8 cellular contexts compared by ENCODE assay signal in the genomic region with DNA sequence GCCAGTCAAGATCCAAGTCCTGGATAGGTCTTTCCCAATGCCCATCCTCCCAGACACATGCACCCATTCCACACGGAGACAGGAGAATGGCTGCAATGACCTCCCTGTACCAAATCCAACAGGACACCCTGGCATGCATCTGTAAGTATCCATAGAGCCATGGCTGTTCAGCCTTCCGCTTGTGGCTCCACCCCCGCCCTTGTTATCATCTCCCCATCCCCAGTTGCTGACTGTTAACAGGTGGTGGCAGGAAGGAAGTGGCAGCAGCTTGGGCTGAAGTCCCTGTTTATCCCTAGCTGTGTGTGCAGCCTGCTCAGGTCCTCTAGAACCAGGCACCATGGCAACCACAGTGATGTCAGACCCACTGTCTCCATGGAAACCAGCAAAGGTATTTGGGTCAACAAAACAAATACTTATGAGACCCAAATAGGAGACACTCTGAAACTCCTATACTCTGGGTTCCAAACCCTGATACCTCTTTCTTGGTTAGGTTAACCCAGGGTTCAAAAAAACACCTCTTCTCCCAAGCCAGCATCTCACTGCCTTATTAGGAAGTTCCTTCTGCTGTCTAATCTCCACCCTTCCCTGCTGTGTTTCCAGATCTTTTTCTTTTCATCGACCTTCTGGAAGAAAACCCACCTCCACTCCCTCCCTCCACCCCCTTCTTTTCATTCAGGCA. TPM values are rescaled to one million over a fixed set of nuclear protein-coding genes. Genes with fewer than 3 reads are reported as not detected.
A peak's percentile ranks its signal among the peaks of the same experiment; 100 is the strongest.
DNase-seq lines count a peak whose midpoint lies in the region; ATAC-seq and TF ChIP-seq lines count a peak whose summit lies in the region.

No MANE protein-coding gene starts in this region.

- H3K27ac ChIP-seq in cardiac muscle cell (peak overlapping the region; percentile 94), prostate gland (peak overlapping the region; percentile 76 to 79), uterus (peak overlapping the region; percentile 76 to 79)

- peaks cover 45% of the 10 kb centered on the region for H3K4me1 ChIP-seq in cardiac muscle cell (ENCODE audit: low read depth)
- H3K4me1 ChIP-seq in prostate gland (replicated peaks): peaks cover 16% of the 10 kb centered on the region
- peaks cover 3 to 22% of the 10 kb centered on the region in 2 donors for H3K4me1 ChIP-seq in uterus

- intact Hi-C loops in Right ventricle myocardium superior (cut with DNase I): no loop called here
- intact Hi-C loops in left cardiac atrium (cut with DNase I): no loop called here
- intact Hi-C loops in prostate gland (cut with DNase I): no loop called here
- intact Hi-C loops in uterus (cut with DNase I; ENCODE audit: low total_unique reads): no loop called here

- H3K4me3 Mint-ChIP-seq in activated naive CD4-positive, alpha-beta T cell treated with anti-CD3 and anti-CD28 coated beads, Interleukin-2, amount 50 U/mL, for 24 hours: peak overlapping the region; percentile 97

- H3K4me1 Mint-ChIP-seq in activated naive CD4-positive, alpha-beta T cell treated with anti-CD3 and anti-CD28 coated beads, Interleukin-2, amount 50 U/mL, for 24 hours: peaks cover 80% of the 10 kb centered on the region

- WGBS in prostate gland: 2% methylated on average over 4 of the region's 4 CpGs

- no peaks in the 10 kb centered on the region for H3K9me3 ChIP-seq in cardiac muscle cell (ENCODE audit: low read depth)
- no peaks in the 10 kb centered on the region for H3K9me3 ChIP-seq in prostate gland
- no peaks in the 10 kb centered on the region for H3K9me3 ChIP-seq in uterus

- H3K4me3 ChIP-seq in cardiac muscle cell (peak overlapping the region; percentile 47), prostate gland (peak overlapping the region; percentile 46), uterus (peak overlapping the region; percentile 48 to 57)

- DNase-seq in cardiac muscle cell (ENCODE audit: low read depth in 1 of 2, low spot score in 1 of 2) (peak; percentile 55 to 83), Right ventricle myocardium superior (no peak), SHP77 (lab: John Stamatoyannopoulos, UW) (peak; percentile 92), left cardiac atrium (peak; percentile 49), prostate gland (ENCODE audit: low spot score) (no peak), uterus (peak in 1 of 2 donors; percentile 68)

- H3K9me3 Mint-ChIP-seq in activated naive CD4-positive, alpha-beta T cell treated with anti-CD3 and anti-CD28 coated beads, Interleukin-2, amount 50 U/mL, for 24 hours: no peaks in the 10 kb centered on the region

- ATAC-seq in Right ventricle myocardium superior (ENCODE audit: poor library complexity) (no peak), HG03565 (IDR thresholded peaks at IDR 0.05; ENCODE audit: unreplicated experiment) (peak; percentile 39), left cardiac atrium (peak; percentile 22 to 31)

- H3K27me3 Mint-ChIP-seq in activated naive CD4-positive, alpha-beta T cell treated with anti-CD3 and anti-CD28 coated beads, Interleukin-2, amount 50 U/mL, for 24 hours: no peaks in the 10 kb centered on the region

- H3K27ac Mint-ChIP-seq in activated naive CD4-positive, alpha-beta T cell treated with anti-CD3 and anti-CD28 coated beads, Interleukin-2, amount 50 U/mL, for 24 hours: peak overlapping the region; percentile 96

- H3K36me3 Mint-ChIP-seq in activated naive CD4-positive, alpha-beta T cell treated with anti-CD3 and anti-CD28 coated beads, Interleukin-2, amount 50 U/mL, for 24 hours: peaks cover 6% of the 10 kb centered on the region

- H3K36me3 ChIP-seq in cardiac muscle cell (peaks cover 5% of the 10 kb centered on the region), prostate gland (no peaks in the 10 kb centered on the region), uterus (no peaks in the 10 kb centered on the region)

- H3K27me3 ChIP-seq in cardiac muscle cell (no peaks in the 10 kb centered on the region), prostate gland (replicated peaks; ENCODE audit: insufficient read depth) (no peaks in the 10 kb centered on the region), uterus (no peaks in the 10 kb centered on the region)

- no peak for TF ChIP-seq POLR2A in prostate gland (IDR thresholded peaks at IDR 0.05)
- TF ChIP-seq POLR2A in uterus (IDR thresholded peaks at IDR 0.05): no peak

- no peak for TF ChIP-seq CTCF in cardiac muscle cell (IDR thresholded peaks at IDR 0.05; ENCODE audit: low read depth, low read length)
- TF ChIP-seq CTCF in prostate gland (IDR thresholded peaks at IDR 0.05): no peak
- no peak for TF ChIP-seq CTCF in uterus (IDR thresholded peaks at IDR 0.05)

RNA-seq across cellular contexts. Expression of a gene that starts 0.7 kb away (rescaled TPM):
- total RNA-seq in cardiac muscle cell: 155 and 161 TPM in 2 replicates
- 93.7 and 108 TPM in 2 replicates for polyA plus RNA-seq in cardiac muscle cell
- total RNA-seq in Right ventricle myocardium superior: 49.2 TPM
- 10 to 100 TPM; 58.8 to 69.7 TPM for total RNA-seq in left cardiac atrium
- total RNA-seq in prostate gland: 100 to 1,000 TPM; 113 to 140 TPM
- 100 to 1,000 TPM in 1 of 4 donors, 10 to 100 TPM in 3; 34.4 to 151 (median 88.6) TPM for total RNA-seq in uterus

RNA-seq across cellular contexts. Expression of a gene that starts 6.4 kb away (rescaled TPM):
- total RNA-seq in cardiac muscle cell (45.6 and 48.0 TPM in 2 replicates), Right ventricle myocardium superior (13.2 TPM), left cardiac atrium (10 to 100 TPM; 15.3 to 15.8 TPM), prostate gland (10 to 100 TPM; 44.1 to 44.6 TPM), uterus (10 to 100 TPM in 3 of 4 donors, 1 to 10 TPM in 1; 10.0 to 36.4 (median 15.9) TPM)
- 45.3 and 49.2 TPM in 2 replicates for polyA plus RNA-seq in cardiac muscle cell

RNA-seq across cellular contexts. Expression of a gene that starts 15.4 kb away (rescaled TPM):
- 80.0 and 80.3 TPM in 2 replicates for total RNA-seq in cardiac muscle cell
- 66.8 and 70.7 TPM in 2 replicates for polyA plus RNA-seq in cardiac muscle cell
- total RNA-seq in Right ventricle myocardium superior: 52.7 TPM
- 100 to 1,000 TPM in 1 of 2 donors, 10 to 100 TPM in 1; 88.7 to 102 TPM for total RNA-seq in left cardiac atrium
- 10 to 100 TPM; 85.0 to 97.2 TPM for total RNA-seq in prostate gland
- 100 to 1,000 TPM in 2 of 4 donors, 10 to 100 TPM in 2; 93.5 to 149 (median 101) TPM for total RNA-seq in uterus

RNA-seq across cellular contexts. Expression of a gene that starts 18.7 kb away (rescaled TPM):
- total RNA-seq in cardiac muscle cell: 20.1 and 23.8 TPM in 2 replicates
- 94.4 and 95.4 TPM in 2 replicates for polyA plus RNA-seq in cardiac muscle cell
- 65.7 TPM for total RNA-seq in Right ventricle myocardium superior
- total RNA-seq in left cardiac atrium: 10 to 100 TPM; 55.9 to 63.7 TPM
- total RNA-seq in prostate gland: 10 to 100 TPM; 23.2 to 26.2 TPM
- total RNA-seq in uterus: 10 to 100 TPM in 1 of 4 donors, 1 to 10 TPM in 3; 2.6 to 21.2 (median 6.4) TPM

RNA-seq across cellular contexts. Expression of a gene that starts 19.3 kb away (rescaled TPM):
- total RNA-seq in cardiac muscle cell (52.9 and 96.5 TPM in 2 replicates), Right ventricle myocardium superior (15.5 TPM), left cardiac atrium (10 to 100 TPM; 26.9 to 33.8 TPM), prostate gland (10 to 100 TPM; 33.5 to 47.5 TPM), uterus (10 to 100 TPM; 14.1 to 52.7 (median 22.8) TPM)
- 157 and 337 TPM in 2 replicates for polyA plus RNA-seq in cardiac muscle cell

Comparison
In these comparisons a context has a peak if more than half of its experiments do, and no peak if none do; other contexts are left out.
1. DNase-seq: peak in cardiac muscle cell (2 of 2), SHP77 (2 of 2) and left cardiac atrium (single experiment); none in Right ventricle myocardium superior (single experiment) and prostate gland (single experiment).
2. Peak in every context shown above with its lines, with median percentiles within 50 percentile points of each other: H3K27ac ChIP-seq and H3K4me3 ChIP-seq.